In genomic region chr9:121759996-121760395, GRCh38 we compare ENCODE assay signal across 38 cellular contexts.
"Had no signal": no experiment of that assay in that cellular context is flagged by ENCODE, and none has a peak within 500 bp of the region (broad histone marks: within the 10 kb centered on the region; RNA-seq: fewer than 3 reads in every experiment).

No MANE protein-coding gene starts in this region.

- DNase-seq: activated CD4-positive, alpha-beta memory T cell treated with anti-CD3 and anti-CD28 coated beads for 36 hours; activated CD4-positive, alpha-beta T cell treated with anti-CD3 and anti-CD28 coated beads for 1 hour; activated CD4-positive, alpha-beta T cell treated with anti-CD3 and anti-CD28 coated beads for 4 hours; activated CD4-positive, alpha-beta T cell treated with anti-CD3 and anti-CD28 coated beads, Interleukin-2, amount 10 ng/mL, durations not matched to agents 24 days and 14 days; activated CD4-positive, alpha-beta T cell treated with anti-CD3 and anti-CD28 coated beads, Interleukin-2, amount 50 U/mL, for 1 hour; activated CD4-positive, alpha-beta T cell treated with anti-CD3 and anti-CD28 coated beads, Interleukin-2, amount 50 U/mL, for 4 hours; activated CD4-positive, CD25-positive, alpha-beta regulatory T cell; activated CD8-positive, alpha-beta memory T cell treated with anti-CD3 and anti-CD28 coated beads, Interleukin-2, amount 50 U/mL, for 4 hours; activated CD8-positive, alpha-beta T cell treated with anti-CD3 and anti-CD28 coated beads for 36 hours; activated effector memory CD4-positive, alpha-beta T cell treated with anti-CD3 and anti-CD28 coated beads, Interleukin-2, amount 50 U/mL, for 16 hours; activated gamma-delta T cell treated with Interleukin-2 at 50 U/mL for 16 hours; activated naive CD4-positive, alpha-beta T cell; activated naive CD4-positive, alpha-beta T cell treated with anti-CD3 and anti-CD28 coated beads for 36 hours; activated naive CD4-positive, alpha-beta T cell treated with anti-CD3 and anti-CD28 coated beads, Interleukin-2, amount 50 U/mL, for 16 hours; activated naive CD8-positive, alpha-beta T cell treated with anti-CD3 and anti-CD28 coated beads for 36 hours; activated T-cell treated with anti-CD3 and anti-CD28 coated beads for 4 hours; activated T-cell treated with anti-CD3 and anti-CD28 coated beads, Interleukin-2, amount 50 U/mL, for 1 hour; activated T-cell treated with anti-CD3 and anti-CD28 coated beads, Interleukin-2, amount 50 U/mL, for 4 hours; activated T-cell treated with anti-CD3 and anti-CD28 coated beads, Interleukin-2, amount 50 U/mL, for 72 hours; adrenal gland; amniotic stem cell; aorta; central memory CD4-positive, alpha-beta T cell; SW 1271; T-helper 1 cell; T-helper 2 cell; T-helper 9 cell had no signal

- H3K9me3 Mint-ChIP-seq: activated CD4-positive, alpha-beta memory T cell treated with anti-CD3 and anti-CD28 coated beads for 36 hours; activated CD4-positive, alpha-beta T cell treated with anti-CD3 and anti-CD28 coated beads, Interleukin-2, amount 10 ng/mL, durations not matched to agents 24 days and 14 days; activated CD8-positive, alpha-beta T cell treated with anti-CD3 and anti-CD28 coated beads for 36 hours; activated naive CD4-positive, alpha-beta T cell treated with anti-CD3 and anti-CD28 coated beads for 36 hours; activated naive CD4-positive, alpha-beta T cell treated with anti-CD3 and anti-CD28 coated beads, Interleukin-2, amount 50 U/mL, for 72 hours; activated naive CD8-positive, alpha-beta T cell treated with anti-CD3 and anti-CD28 coated beads for 36 hours; activated T-cell treated with anti-CD3 and anti-CD28 coated beads, Interleukin-2, amount 50 U/mL, for 4 hours; activated T-cell treated with anti-CD3 and anti-CD28 coated beads, Interleukin-2, amount 50 U/mL, for 72 hours; activated T-helper 1 cell treated with anti-CD3 and anti-CD28 coated beads, Interleukin-12 subunit alpha, Interleukin-12 subunit beta, Interleukin-2, Interleukin-4 antibody, amounts not matched to agents 30 ng/mL and 10 ng/mL and 1 ng/mL, durations not matched to agents 14 hours and 24 hours and 36 hours; activated T-helper 17 cell treated with anti-CD3 and anti-CD28 coated beads, Interleukin-2, amount 50 U/mL, for 72 hours; T-helper 1 cell treated with Interleukin-12 subunit alpha and Interleukin-12 subunit beta and Interleukin-4 antibody, amounts not matched to agents 30 μg/mL and 1 μg/mL, for 36 hours; T-helper 2 cell treated with Interferon-gamma antibody and Interleukin-4, amounts not matched to agents 5 μg/mL and 100 μg/mL, for 36 hours had no signal

- H3K27me3 ChIP-seq: adrenal gland, cardiac muscle cell had no signal

- FAIRE-seq: bronchial epithelial cell, TTC549 had no signal

- ATAC-seq: activated CD4-positive, CD25-positive, alpha-beta regulatory T cell treated with anti-CD3 and anti-CD28 coated beads, Interleukin-2, amount 50 U/mL, for 24 hours; activated CD8-positive, alpha-beta T cell treated with anti-CD3 and anti-CD28 coated beads for 36 hours; activated naive CD4-positive, alpha-beta T cell treated with anti-CD3 and anti-CD28 coated beads, Interleukin-2, amount 50 U/mL, for 72 hours; activated T-cell treated with anti-CD3 and anti-CD28 coated beads, Interleukin-2, amount 50 U/mL, for 4 hours; activated T-cell treated with anti-CD3 and anti-CD28 coated beads, Interleukin-2, amount 50 U/mL, for 72 hours; activated T-helper 17 cell treated with anti-CD3 and anti-CD28 coated beads, Interleukin-2, amount 50 U/mL, for 72 hours had no signal

- H3K4me1 Mint-ChIP-seq: activated CD4-positive, alpha-beta T cell treated with anti-CD3 and anti-CD28 coated beads, Interleukin-2, amount 10 ng/mL, durations not matched to agents 24 days and 14 days; activated naive CD8-positive, alpha-beta T cell treated with anti-CD3 and anti-CD28 coated beads for 36 hours; activated T-helper 17 cell treated with anti-CD3 and anti-CD28 coated beads, Interleukin-2, amount 50 U/mL, for 72 hours had no signal

- H3K9me3 ChIP-seq: adrenal gland had no signal

- H3K4me3 Mint-ChIP-seq: activated CD4-positive, alpha-beta memory T cell treated with anti-CD3 and anti-CD28 coated beads for 36 hours; activated CD4-positive, alpha-beta T cell treated with anti-CD3 and anti-CD28 coated beads, Interleukin-2, amount 10 ng/mL, durations not matched to agents 24 days and 14 days; activated CD8-positive, alpha-beta T cell treated with anti-CD3 and anti-CD28 coated beads for 36 hours; activated naive CD4-positive, alpha-beta T cell treated with anti-CD3 and anti-CD28 coated beads for 36 hours; activated naive CD8-positive, alpha-beta T cell treated with anti-CD3 and anti-CD28 coated beads for 36 hours; activated T-cell treated with anti-CD3 and anti-CD28 coated beads, Interleukin-2, amount 50 U/mL, for 4 hours; activated T-cell treated with anti-CD3 and anti-CD28 coated beads, Interleukin-2, amount 50 U/mL, for 72 hours; activated T-helper 1 cell treated with anti-CD3 and anti-CD28 coated beads, Interleukin-12 subunit alpha, Interleukin-12 subunit beta, Interleukin-2, Interleukin-4 antibody, amounts not matched to agents 30 ng/mL and 10 ng/mL and 1 ng/mL, durations not matched to agents 14 hours and 24 hours and 36 hours; activated T-helper 17 cell treated with anti-CD3 and anti-CD28 coated beads, Interleukin-2, amount 50 U/mL, for 72 hours; brain; T-helper 1 cell treated with Interleukin-12 subunit alpha and Interleukin-12 subunit beta and Interleukin-4 antibody, amounts not matched to agents 30 μg/mL and 1 μg/mL, for 36 hours; T-helper 2 cell treated with Interferon-gamma antibody and Interleukin-4, amounts not matched to agents 5 μg/mL and 100 μg/mL, for 36 hours had no signal

- H3K36me3 Mint-ChIP-seq: activated CD4-positive, alpha-beta memory T cell treated with anti-CD3 and anti-CD28 coated beads for 36 hours; activated naive CD4-positive, alpha-beta T cell treated with anti-CD3 and anti-CD28 coated beads, Interleukin-2, amount 50 U/mL, for 72 hours; activated naive CD8-positive, alpha-beta T cell treated with anti-CD3 and anti-CD28 coated beads for 36 hours had no signal

- H3K4me3 ChIP-seq: adrenal gland, cardiac muscle cell had no signal

- H3K27me3 Mint-ChIP-seq: activated CD4-positive, alpha-beta memory T cell treated with anti-CD3 and anti-CD28 coated beads for 36 hours; activated CD4-positive, alpha-beta T cell treated with anti-CD3 and anti-CD28 coated beads, Interleukin-2, amount 10 ng/mL, durations not matched to agents 24 days and 14 days; activated CD8-positive, alpha-beta T cell treated with anti-CD3 and anti-CD28 coated beads for 36 hours; activated naive CD8-positive, alpha-beta T cell treated with anti-CD3 and anti-CD28 coated beads for 36 hours; activated T-helper 17 cell treated with anti-CD3 and anti-CD28 coated beads, Interleukin-2, amount 50 U/mL, for 72 hours had no signal

- H3K27ac ChIP-seq: adrenal gland, cardiac muscle cell, VCaP had no signal

- H3K27ac Mint-ChIP-seq: activated CD4-positive, alpha-beta memory T cell treated with anti-CD3 and anti-CD28 coated beads for 36 hours; activated CD4-positive, alpha-beta T cell treated with anti-CD3 and anti-CD28 coated beads, Interleukin-2, amount 10 ng/mL, durations not matched to agents 24 days and 14 days; activated CD8-positive, alpha-beta T cell treated with anti-CD3 and anti-CD28 coated beads for 36 hours; activated naive CD4-positive, alpha-beta T cell treated with anti-CD3 and anti-CD28 coated beads for 36 hours; activated naive CD4-positive, alpha-beta T cell treated with anti-CD3 and anti-CD28 coated beads, Interleukin-2, amount 50 U/mL, for 72 hours; activated naive CD8-positive, alpha-beta T cell treated with anti-CD3 and anti-CD28 coated beads for 36 hours; activated T-cell treated with anti-CD3 and anti-CD28 coated beads, Interleukin-2, amount 50 U/mL, for 72 hours; activated T-helper 1 cell treated with anti-CD3 and anti-CD28 coated beads, Interleukin-12 subunit alpha, Interleukin-12 subunit beta, Interleukin-2, Interleukin-4 antibody, amounts not matched to agents 30 ng/mL and 10 ng/mL and 1 ng/mL, durations not matched to agents 14 hours and 24 hours and 36 hours; activated T-helper 17 cell treated with anti-CD3 and anti-CD28 coated beads, Interleukin-2, amount 50 U/mL, for 72 hours; brain; T-helper 1 cell treated with Interleukin-12 subunit alpha and Interleukin-12 subunit beta and Interleukin-4 antibody, amounts not matched to agents 30 μg/mL and 1 μg/mL, for 36 hours; T-helper 2 cell treated with Interferon-gamma antibody and Interleukin-4, amounts not matched to agents 5 μg/mL and 100 μg/mL, for 36 hours had no signal
